ENCODE assay signal across 11 cellular contexts in genomic region chr3:66484106-66484857, GRCh38. TPM values are rescaled to one million over a fixed set of nuclear protein-coding genes. Genes with fewer than 3 reads are reported as not detected.
A peak's percentile ranks its signal among the peaks of the same experiment; 100 is the strongest.
DNase-seq lines count a peak whose midpoint lies in the region; ATAC-seq, FAIRE-seq and TF ChIP-seq lines count a peak whose summit lies in the region.
"Had no signal": no experiment of that assay in that cellular context is flagged by ENCODE, and none has a peak within 500 bp of the region (broad histone marks: within the 10 kb centered on the region; RNA-seq: fewer than 3 reads in every experiment).

No MANE protein-coding gene starts in this region.

- H3K4me3 Mint-ChIP-seq in CD4-positive, CD25-positive, alpha-beta regulatory T cell = peak overlapping the region; percentile 35 to 75 (median 64)

- H2BK20ac ChIP-seq in H1 (ENCODE audit: low read length) = no peak overlapping the region

- H3K79me2 ChIP-seq in KMS-11 (ENCODE audit: insufficient read depth, low read depth) (peaks cover 100% of the 10 kb centered on the region), H1 (ENCODE audit: control insufficient read depth in 1 of 2, insufficient read depth in 2 of 2, low read length in 2 of 2) (peaks cover 67 to 100% of the 10 kb centered on the region in 2 experiments)

- H3K36me3 ChIP-seq in CD4-positive, CD25-positive, alpha-beta regulatory T cell (ENCODE audit: control insufficient read depth, insufficient read depth, low read length) = no peaks in the 10 kb centered on the region
- H3K36me3 ChIP-seq in KMS-11 (ENCODE audit: insufficient read depth) = no peaks in the 10 kb centered on the region
- H3K36me3 ChIP-seq in H1 (ENCODE audit: control insufficient read depth in 2 of 4, insufficient read depth in 4 of 4, low read length in 3 of 4) = no peaks in the 10 kb centered on the region
- no peaks in the 10 kb centered on the region for H3K36me3 ChIP-seq in rectal smooth muscle tissue (ENCODE audit: control insufficient read depth, insufficient read depth, low read length)

- H3K4me1 ChIP-seq in CD4-positive, CD25-positive, alpha-beta regulatory T cell (ENCODE audit: control insufficient read depth, insufficient read depth, low read length, poor library complexity, severe bottlenecking) = peaks cover 91% of the 10 kb centered on the region
- H3K4me1 ChIP-seq in KMS-11 (ENCODE audit: low read depth, poor library complexity, severe bottlenecking) (peaks cover 97% of the 10 kb centered on the region), H1 (replicated peaks in 1 of 4; ENCODE audit: control insufficient read depth in 3 of 4, insufficient read depth in 4 of 4, low read length in 3 of 4) (peaks cover 2 to 62% (median 45%) of the 10 kb centered on the region in 4 experiments), rectal smooth muscle tissue (ENCODE audit: control insufficient read depth, insufficient read depth, low read length) (peaks cover 78% of the 10 kb centered on the region)

- H2BK5ac ChIP-seq in H1 (ENCODE audit: low read depth, low read length) = no peak overlapping the region

- H2AK5ac ChIP-seq in H1 (ENCODE audit: low read depth, low read length) = no peak overlapping the region

- peaks cover 0 to 3% of the 10 kb centered on the region in 2 experiments for H3K9me3 ChIP-seq in CD4-positive, CD25-positive, alpha-beta regulatory T cell (ENCODE audit: control insufficient read depth in 2 of 2, low read length in 2 of 2)
- H3K9me3 ChIP-seq in H1 (ENCODE audit: insufficient read depth in 2 of 2, low read depth in 1 of 2, low read length in 1 of 2) = no peaks in the 10 kb centered on the region

- H3K4me3 ChIP-seq in CD4-positive, CD25-positive, alpha-beta regulatory T cell (ENCODE audit: low read depth, low read length) = peak overlapping the region; percentile 54
- no peak overlapping the region for H3K4me3 ChIP-seq in KMS-11 (IDR thresholded peaks at IDR 0.05; ENCODE audit: insufficient read depth, low read depth, low read length)
- H3K4me3 ChIP-seq in H1 (ENCODE audit: extremely low read depth in 1 of 4, insufficient read depth in 2 of 4, low read depth in 3 of 4, low read length in 4 of 4) = no peak overlapping the region; a peak in 1 of 8 replicates
- no peak overlapping the region for H3K4me3 ChIP-seq in rectal smooth muscle tissue (ENCODE audit: low read length)
- H3K4me3 ChIP-seq: K562 had no signal

- H4K91ac ChIP-seq in H1 (replicated peaks; ENCODE audit: insufficient read length, low read length) = no peak overlapping the region

- no peak overlapping the region for H2BK120ac ChIP-seq in H1 (replicated peaks; ENCODE audit: low read depth, low read length)

- FAIRE-seq in H1 (lab: Jason Lieb, UNC) = no peak
- FAIRE-seq: K562 had no signal

- no peak overlapping the region for H4K8ac ChIP-seq in H1 (ENCODE audit: extremely low read depth, insufficient read depth, low read length)

- H3K23me2 ChIP-seq in H1 (ENCODE audit: low read depth, low read length) = no peaks in the 10 kb centered on the region

- no peak overlapping the region for H3K27ac ChIP-seq in CD4-positive, CD25-positive, alpha-beta regulatory T cell (ENCODE audit: insufficient read depth, low read length, poor library complexity, severe bottlenecking)
- H3K27ac ChIP-seq in KMS-11 (peak overlapping the region; percentile 85), H1 (ENCODE audit: low read depth, low read length) (no peak overlapping the region), rectal smooth muscle tissue (ENCODE audit: low read depth, low read length) (peak overlapping the region; percentile 90)

- H4K5ac ChIP-seq in H1 (ENCODE audit: insufficient read length, low read depth, low read length) = no peak overlapping the region

- no peak for TF ChIP-seq CTCF in KMS-11 (conservative IDR thresholded peaks at IDR 0.05; ENCODE audit: low read depth, low read length)
- no peak for TF ChIP-seq CTCF in H1 (IDR thresholded peaks at IDR 0.05; ENCODE audit: control extremely low read depth in 1 of 3, insufficient read depth in 1 of 3, low read depth in 1 of 3, low read length in 3 of 3)

- POLR2A ChIA-PET in H1 (lab: Charles Lee; ENCODE audit: partially characterized antibody) = interaction anchor here (1.3 to 2.5 kb wide), 6 partner anchors 9 to 71 kb away, joined by 3 to 12 read pairs (median 8); no protein-coding TSS in a partner anchor

- H3K4ac ChIP-seq in H1 (replicated peaks; ENCODE audit: insufficient read length, low read depth, low read length) = no peak overlapping the region

- H2AFZ ChIP-seq in KMS-11 (ENCODE audit: low read depth) (no peak overlapping the region), H1 (ENCODE audit: low read length) (no peak overlapping the region)

- peak overlapping the region; percentile 21 to 91 (median 84) for H3K27ac Mint-ChIP-seq in CD4-positive, CD25-positive, alpha-beta regulatory T cell

- no peak overlapping the region for H3K14ac ChIP-seq in H1 (ENCODE audit: insufficient read length)

- H3K4me1 Mint-ChIP-seq in CD4-positive, CD25-positive, alpha-beta regulatory T cell = peaks cover 34 to 74% (median 57%) of the 10 kb centered on the region in 4 donors

- H3K9me3 Mint-ChIP-seq in CD4-positive, CD25-positive, alpha-beta regulatory T cell = peaks cover 0 to 3% (median 0%) of the 10 kb centered on the region in 7 donors

- no peak overlapping the region; the same call in 1 of the 2 replicates for H3K18ac ChIP-seq in H1 (ENCODE audit: extremely low read depth, low read length)

- peak overlapping the region; percentile 97 for H3K4me2 ChIP-seq in KMS-11
- H3K4me2 ChIP-seq in H1 (ENCODE audit: insufficient read depth in 1 of 2, low read depth in 2 of 2, low read length in 2 of 2) = peak overlapping the region; percentile 5 to 12; a peak in 2 of 4 replicates

- DNase-seq in CD4-positive, CD25-positive, alpha-beta regulatory T cell = no peak
- no peak for DNase-seq in H1 (ENCODE audit: low read depth in 1 of 2, low spot score in 2 of 2)
- no peak for DNase-seq in cortex of kidney (lab: John Stamatoyannopoulos, UW)
- no peak for DNase-seq in stimulated activated CD4-positive, alpha-beta T cell treated with anti-CD3 and anti-CD28 coated beads, Interleukin-2, amount 100 ng/mL, for 24 hours
- DNase-seq in stimulated activated CD4-positive, alpha-beta T cell treated with anti-CD3 and anti-CD28 coated beads, Interleukin-4, amount 100 ng/mL, for 1 hour = no peak
- DNase-seq: naive B cell, NCI-H187 treated with DMSO at 0.1 percent for 48 hours had no signal

- TF ChIP-seq RAD21 in H1 (IDR thresholded peaks at IDR 0.05 in 1 of 2, conservative IDR thresholded peaks at IDR 0.05 in 1 of 2; ENCODE audit: low read depth in 2 of 2, low read length in 2 of 2) = no peak

- no peak overlapping the region for H3K56ac ChIP-seq in H1 (replicated peaks; ENCODE audit: insufficient read length, low read depth, low read length)

- no peak for TF ChIP-seq POLR2A in H1 (IDR thresholded peaks at IDR 0.05; ENCODE audit: control extremely low read depth in 1 of 2, low read depth in 2 of 2, low read length in 2 of 2)

- H3K9ac ChIP-seq in KMS-11 = no peak overlapping the region; the same call in 1 of the 2 replicates
- no peak overlapping the region for H3K9ac ChIP-seq in H1 (replicated peaks in 1 of 4; ENCODE audit: extremely low read depth in 1 of 4, low read depth in 3 of 4, low read length in 3 of 4)
- no peak overlapping the region for H3K9ac ChIP-seq in rectal smooth muscle tissue (ENCODE audit: low read length)

- no peak overlapping the region for H3K23ac ChIP-seq in H1 (ENCODE audit: insufficient read length)

- H4K20me1 ChIP-seq in KMS-11 (ENCODE audit: insufficient read depth) = no peaks in the 10 kb centered on the region
- peaks cover 25 to 37% of the 10 kb centered on the region in 2 experiments for H4K20me1 ChIP-seq in H1 (replicated peaks in 1 of 2; ENCODE audit: control insufficient read depth in 1 of 2, insufficient read depth in 2 of 2, low read length in 2 of 2)

- no peaks in the 10 kb centered on the region for H3K27me3 ChIP-seq in CD4-positive, CD25-positive, alpha-beta regulatory T cell (ENCODE audit: control insufficient read depth, insufficient read depth, low read length)
- H3K27me3 ChIP-seq in KMS-11 (ENCODE audit: insufficient read depth, low read depth) = no peaks in the 10 kb centered on the region
- H3K27me3 ChIP-seq in H1 (replicated peaks in 1 of 4; ENCODE audit: control insufficient read depth in 3 of 4, extremely low read depth in 1 of 4, insufficient read depth in 3 of 4, low read length in 3 of 4) = no peaks in the 10 kb centered on the region
- H3K27me3 ChIP-seq in rectal smooth muscle tissue (ENCODE audit: control insufficient read depth, insufficient read depth, low read length) = no peaks in the 10 kb centered on the region

- H3K36me3 Mint-ChIP-seq in CD4-positive, CD25-positive, alpha-beta regulatory T cell = peaks cover 15% of the 10 kb centered on the region

- CTCF ChIA-PET in H1 (lab: Charles Lee; ENCODE audit: partially characterized antibody) = interaction anchor here (0.7 to 1.6 kb wide), 7 partner anchors 9 to 332 kb away, joined by 3 to 5 read pairs (median 3); no protein-coding TSS in a partner anchor

- H2BK15ac ChIP-seq in H1 (ENCODE audit: low read length) = no peak overlapping the region

- WGBS in H1 (ENCODE audit: extremely low coverage in 1 of 2, insufficient coverage in 1 of 2, insufficient read length in 1 of 2, insufficient replicate concordance in 2 of 2, low coverage in 1 of 2, low lambda C conversion rate in 2 of 2, missing lambda C conversion rate in 1 of 2), 2 experiments = 55% methylated on average over 9 of the region's 9 CpGs; no CpG with 5 or more reads in 1 of the 2 experiments

- H3K27me3 Mint-ChIP-seq in CD4-positive, CD25-positive, alpha-beta regulatory T cell = no peaks in the 10 kb centered on the region

- peaks cover 25% of the 10 kb centered on the region for H3K79me1 ChIP-seq in H1 (ENCODE audit: low read depth, low read length)

- H2BK12ac ChIP-seq in H1 (ENCODE audit: low read depth, low read length) = no peak overlapping the region; the same call in 1 of the 2 replicates

- ATAC-seq in CD4-positive, CD25-positive, alpha-beta regulatory T cell (ENCODE audit: low read depth in 2 of 2) = no peak
- ATAC-seq in GM18520 (IDR thresholded peaks at IDR 0.05; ENCODE audit: unreplicated experiment) = no peak
- ATAC-seq: K562 had no signal

- TF ChIP-seq EP300 in H1 (IDR thresholded peaks at IDR 0.05; ENCODE audit: borderline replicate concordance in 1 of 2, low read depth in 2 of 2, low read length in 2 of 2) = no peak

RNA-seq across cellular contexts. Expression of gene LRIG1, which starts 16.5 kb away (rescaled TPM):
- 81.3 TPM for total RNA-seq in CD4-positive, CD25-positive, alpha-beta regulatory T cell
- 10 to 100 TPM; 46.7 to 67.6 (median 64.4) TPM for polyA plus RNA-seq in CD4-positive, CD25-positive, alpha-beta regulatory T cell
- 78.1 and 86.8 TPM in 2 replicates for total RNA-seq in H1 (2021; fragmentation: NEBNext Ultra II Directional; extraction: Animal tissue kit (Norgen Biotek cat#: 25700))
- 88.7 and 94.1 TPM in 2 replicates for polyA plus RNA-seq in H1 (2011; rRNA removed)
- polyA plus RNA-seq in H1 (2011; cell fraction: cytosol; rRNA removed) = 87.8 TPM
- 241 TPM for polyA plus RNA-seq in H1 (2011; cell fraction: nucleus; rRNA removed)
- polyA plus RNA-seq in H1 (2012, experiment 1 of 2) = 76.9 to 126 TPM (median 101 TPM) in 4 replicates
- 35.9 TPM for polyA plus RNA-seq in H1 (2012, experiment 2 of 2)
- polyA plus RNA-seq in H1 (2013, experiment 1 of 2) = 95.4 TPM
- polyA plus RNA-seq in H1 (2013, experiment 2 of 2) = 95.1 TPM
- 291 and 398 TPM in 2 replicates for polyA minus RNA-seq in H1 (2011; rRNA and poly(A)+ RNA removed)
- 82.9 TPM for polyA minus RNA-seq in H1 (2011; cell fraction: cytosol; rRNA and poly(A)+ RNA removed)
- polyA minus RNA-seq in H1 (2011; cell fraction: nucleus; rRNA and poly(A)+ RNA removed) = 139 TPM

Comparison
In these comparisons a context has a peak if more than half of its experiments do, and no peak if none do; other contexts are left out.
1. H3K27ac ChIP-seq: peak in KMS-11 (single experiment) and rectal smooth muscle tissue (single experiment); none in CD4-positive, CD25-positive, alpha-beta regulatory T cell (single experiment) and H1 (single experiment).